14 cellular contexts compared by ENCODE assay signal in genomic region chr3:122005033-122005565, GRCh38. TPM values are rescaled to one million over a fixed set of nuclear protein-coding genes. Genes with fewer than 3 reads are reported as not detected.
DNase-seq lines count a peak whose midpoint lies in the region; ATAC-seq, FAIRE-seq and TF ChIP-seq lines count a peak whose summit lies in the region.
"Had no signal": no experiment of that assay in that cellular context is flagged by ENCODE, and none has a peak within 500 bp of the region (broad histone marks: within the 10 kb centered on the region; RNA-seq: fewer than 3 reads in every experiment).

No MANE protein-coding gene starts in this region.

- H3K4me3 ChIP-seq in GM12878 (peak overlapping the region; percentile 46; the same call in 1 of the 2 replicates), psoas muscle (no peak overlapping the region)
- H3K4me3 ChIP-seq: left ventricle myocardium inferior, Peyer's patch, right lobe of liver had no signal

- CTCF ChIA-PET in GM12878 (lab: Yijun Ruan, JAX), result interaction anchor here (0.9 to 4.6 kb wide), 13 partner anchors 8 to 253 kb away, joined by 3 to 28 read pairs (median 6); no protein-coding TSS in a partner anchor
- CTCF ChIA-PET in RWPE1 (lab: Yijun Ruan, JAX), result no interaction called here

- intact Hi-C loops in GM12878 (cut with micrococcal nuclease; ENCODE audit: unreplicated experiment), result loop anchor here (2.0 kb wide), 2 partner anchors 70 to 294 kb away; no protein-coding TSS in a partner anchor
- intact Hi-C loops in psoas muscle (cut with DNase I), result no loop called here

- WGBS in GM12878 (ENCODE audit: insufficient coverage, insufficient replicate concordance, low lambda C conversion rate, missing lambda C conversion rate), result under 1% methylated on average over 12 of the region's 13 CpGs
- 80 to 84% (median 81%) methylated on average over 13 of the region's 13 CpGs for WGBS in psoas muscle, 3 donors

- H3K27me3 ChIP-seq in GM12878 (replicated peaks in 1 of 2; ENCODE audit: control insufficient read depth in 2 of 2, insufficient read depth in 2 of 2, low read length in 1 of 2), result no peaks in the 10 kb centered on the region
- H3K27me3 ChIP-seq in psoas muscle (ENCODE audit: insufficient read depth in 3 of 3, low read length in 2 of 3), result peaks cover 0 to 1% (median 0%) of the 10 kb centered on the region in 3 donors
- H3K27me3 ChIP-seq: Peyer's patch, right lobe of liver had no signal

- SMC1A ChIA-PET in GM12878 (lab: Charles Lee; ENCODE audit: uncharacterized antibody, unreplicated experiment), result interaction anchor here (0.9 to 28.1 kb wide), 12 partner anchors 7 to 250 kb away, joined by 3 to 882 read pairs (median 8); partner anchors contain the start of genes CD86 and ILDR1

- peaks cover 58% of the 10 kb centered on the region for H3K4me1 ChIP-seq in GM12878 (ENCODE audit: control insufficient read depth, insufficient read depth, low read length)
- no peaks in the 10 kb centered on the region for H3K4me1 ChIP-seq in psoas muscle
- H3K4me1 ChIP-seq: left ventricle myocardium inferior had no signal

- FAIRE-seq in GM12878 (lab: Jason Lieb, UNC), result no peak
- FAIRE-seq: G401.6 had no signal

- DNase-seq in Daoy (ENCODE audit: low read depth) (peak; percentile 53), GM12878 (ENCODE audit: low read depth, low spot score) (peak; percentile 74), psoas muscle (no peak), G401 (ENCODE audit: low spot score) (no peak), NCI-H524 (lab: John Stamatoyannopoulos, UW) (no peak), RWPE1 (ENCODE audit: low spot score) (no peak)
- DNase-seq: IMR-90, left ventricle myocardium inferior, right lobe of liver had no signal

- no peak for TF ChIP-seq RAD21 in GM12878 (IDR thresholded peaks at IDR 0.05; ENCODE audit: insufficient read depth, low read depth, low read length)

- no TSS peak for BruUV-seq in GM12878 (replicated peaks; lab: Mats Ljungman, UMichigan)

- POLR2A ChIA-PET in GM12878 (lab: Charles Lee) (interaction anchor here (0.6 to 9.1 kb wide), 14 partner anchors 8 to 253 kb away, joined by 3 to 120 read pairs (median 8); partner anchors contain the start of gene ILDR1), RWPE1 (lab: Yijun Ruan, JAX; ENCODE audit: low non-redundant PET) (no interaction called here)

- H3K9me3 ChIP-seq in GM12878 (replicated peaks; ENCODE audit: control insufficient read depth, insufficient read depth, low read length), result no peaks in the 10 kb centered on the region
- no peaks in the 10 kb centered on the region for H3K9me3 ChIP-seq in psoas muscle
- H3K9me3 ChIP-seq: left ventricle myocardium inferior, Peyer's patch, right lobe of liver had no signal

- TF ChIP-seq CTCF in GM12878 (IDR thresholded peaks at IDR 0.05 in 2 of 3, conservative IDR thresholded peaks at IDR 0.05 in 1 of 3; ENCODE audit: control insufficient read depth in 2 of 3, extremely low read depth in 1 of 3, insufficient read depth in 1 of 3, low read depth in 3 of 3, low read length in 3 of 3), result 0 out of 6 replicates have a peak, but pooled peaks of 1 of the 3 experiments have one; percentile 3
- no peak for TF ChIP-seq CTCF in psoas muscle (IDR thresholded peaks at IDR 0.05)
- TF ChIP-seq CTCF in RWPE1 (conservative IDR thresholded peaks at IDR 0.05; ENCODE audit: low read depth), result no peak

- H3K4me2 ChIP-seq in GM12878 (ENCODE audit: control insufficient read depth, insufficient read depth), result peak overlapping the region; percentile 80

- TF ChIP-seq EP300 in GM12878 (IDR thresholded peaks at IDR 0.05; ENCODE audit: borderline replicate concordance in 1 of 2, control insufficient read depth in 1 of 2, low read depth in 2 of 2, low read length in 2 of 2), result peak; percentile 11 to 65; a peak in 3 of 4 replicates

- H3K79me2 ChIP-seq in GM12878 (ENCODE audit: control insufficient read depth, insufficient read depth, low read length), result peaks cover 21% of the 10 kb centered on the region

- H3K27ac ChIP-seq in GM12878 (ENCODE audit: control insufficient read depth, insufficient read depth) (peak overlapping the region; percentile 91), psoas muscle (no peak overlapping the region), RWPE1 (no peak overlapping the region)
- H3K27ac ChIP-seq: left ventricle myocardium inferior, right lobe of liver had no signal

- peak overlapping the region; percentile 67 for H3K9ac ChIP-seq in GM12878 (ENCODE audit: control insufficient read depth, insufficient read depth, low read length)

- H3K36me3 ChIP-seq in GM12878 (ENCODE audit: control insufficient read depth in 2 of 2, insufficient read depth in 2 of 2, low read length in 1 of 2), result peaks cover 4 to 13% of the 10 kb centered on the region in 2 experiments
- H3K36me3 ChIP-seq in psoas muscle (ENCODE audit: insufficient read depth in 1 of 2, low read depth in 1 of 2), result no peaks in the 10 kb centered on the region
- H3K36me3 ChIP-seq: left ventricle myocardium inferior, Peyer's patch, right lobe of liver had no signal

- in situ Hi-C loops in GM12878 (cut with MboI) (no loop called here), G401 (cut with HindIII; ENCODE audit: low sequenced_read_pairs) (no loop called here)

- H2AFZ ChIP-seq in GM12878 (ENCODE audit: control insufficient read depth, low read depth, low read length), result no peak overlapping the region

- no peaks in the 10 kb centered on the region for H4K20me1 ChIP-seq in GM12878 (ENCODE audit: control insufficient read depth, insufficient read depth)

- ATAC-seq in GM18873 (IDR thresholded peaks at IDR 0.05; ENCODE audit: low FRiP score, unreplicated experiment), result peak; percentile 41
- peak; percentile 30 for ATAC-seq in HG03097 (IDR thresholded peaks at IDR 0.05; ENCODE audit: low FRiP score, unreplicated experiment)
- ATAC-seq in GM12878, result peak; percentile 78
- no peak for ATAC-seq in psoas muscle

- RAD21 ChIA-PET in GM12878 (lab: Charles Lee; ENCODE audit: unreplicated experiment), result interaction anchor here (0.8 to 12.6 kb wide), 23 partner anchors 8 to 229 kb away, joined by 3 to 137 read pairs (median 7); partner anchors contain the start of genes CD86 and ILDR1

- TF ChIP-seq POLR2A in GM12878 (IDR thresholded peaks at IDR 0.05; ENCODE audit: low read depth, low read length), result 0 out of 2 replicates have a peak, but pooled peaks have one; percentile 35

TF ChIP-seq in GM12878, 131 proteins besides CTCF, POLR2A, EP300 and RAD21 (continues in another document):
- TF ChIP-seq EGR1 (IDR thresholded peaks at IDR 0.05; ENCODE audit: borderline replicate concordance in 1 of 2, low read depth in 2 of 2, low read length in 2 of 2), result peak in 1 of 2 experiments; percentile 96; a peak in 2 of 3 replicates
- 0 out of 2 replicates have a peak, but pooled peaks have one; percentile 37 for TF ChIP-seq CBFB (IDR thresholded peaks at IDR 0.05; ENCODE audit: low read depth)
- TF ChIP-seq IKZF2 (IDR thresholded peaks at IDR 0.05), result peak; percentile 90
- TF ChIP-seq SMAD5 (IDR thresholded peaks at IDR 0.05; ENCODE audit: low read depth), result no peak
- TF ChIP-seq SMAD1 (IDR thresholded peaks at IDR 0.05; ENCODE audit: low read depth, partially characterized antibody), result no peak
- no peak for TF ChIP-seq TBL1XR1 (IDR thresholded peaks at IDR 0.05; ENCODE audit: low read depth, low read length)
- no peak for TF ChIP-seq FOS (IDR thresholded peaks at IDR 0.05; ENCODE audit: borderline replicate concordance, extremely low read depth, insufficient read length)
- TF ChIP-seq ESRRA (IDR thresholded peaks at IDR 0.05; ENCODE audit: low read length), result no peak

RNA-seq across cellular contexts. Expression of gene ILDR1, which starts 16.9 kb away (rescaled TPM):
- not detected in 2 replicates for total RNA-seq in Daoy (2014; rRNA removed; shearing (Covaris generic))
- 20.8 and 24.7 TPM in 2 replicates for total RNA-seq in GM12878 (2013; cell fraction: nucleolus; rRNA removed)
- total RNA-seq in GM12878 (2014; rRNA removed), result 8.4 and 9.7 TPM in 2 replicates
- 5.1 and 5.3 TPM in 2 replicates for total RNA-seq in GM12878 (2014; rRNA removed; fragmentation: Illumina TruSeq; extraction: Trizol)
- total RNA-seq in GM12878 (2021), result 7.4 and 7.8 TPM in 2 replicates
- 2.3 TPM for polyA plus RNA-seq in GM12878 (2011; ENCODE audit: low read depth)
- 12.0 and 12.4 TPM in 2 replicates for polyA plus RNA-seq in GM12878 (2011; rRNA removed)
- polyA plus RNA-seq in GM12878 (2011; cell fraction: cytosol; rRNA removed), result 15.0 and 17.7 TPM in 2 replicates
- 12.5 and 16.8 TPM in 2 replicates for polyA plus RNA-seq in GM12878 (2011; cell fraction: nucleus; rRNA removed)
- polyA plus RNA-seq in GM12878 (2012), result 4.5 and 7.5 TPM in 2 replicates
- 5.6 and 6.2 TPM in 2 replicates for polyA plus RNA-seq in GM12878 (2014; fragmentation: Illumina TruSeq; extraction: Trizol)
- polyA plus RNA-seq in GM12878 (2014; fragmentation: Nextera tagmentation; extraction: Ambion mirVana), result 1 to 10 TPM; 1.3 to 1.8 TPM
- polyA plus RNA-seq in GM12878 (2014; rRNA removed), result 7.9 and 8.2 TPM in 2 replicates
- 1 to 10 TPM; 6.6 to 7.5 TPM for polyA plus RNA-seq in GM12878 (2016; fragmentation: Nextera tagmentation; extraction: Ambion mirVana)
- polyA minus RNA-seq in GM12878 (2011; rRNA and poly(A)+ RNA removed), result 45.2 and 60.4 TPM in 2 replicates
- polyA minus RNA-seq in GM12878 (2011; cell fraction: cytosol; rRNA and poly(A)+ RNA removed), result 9.6 and 15.1 TPM in 2 replicates
- polyA minus RNA-seq in GM12878 (2011; cell fraction: nucleus; rRNA and poly(A)+ RNA removed), result 20.7 and 37.2 TPM in 2 replicates
- not detected for total RNA-seq in psoas muscle
- polyA plus RNA-seq in psoas muscle, result not detected
- total RNA-seq in G401 (2014; rRNA removed; shearing (Covaris generic)), result not detected in 2 replicates
- total RNA-seq: IMR-90, temporal lobe had no signal
- polyA plus RNA-seq: IMR-90 had no signal

RNA-seq across cellular contexts. Expression of gene CD86, which starts 50.1 kb away (rescaled TPM):
- 0.15 and 0.29 TPM in 2 replicates for total RNA-seq in Daoy (2014; rRNA removed; shearing (Covaris generic))
- total RNA-seq in GM12878 (2013; cell fraction: nucleolus; rRNA removed), result 126 and 130 TPM in 2 replicates
- total RNA-seq in GM12878 (2014; rRNA removed) (40.9 and 50.5 TPM in 2 replicates), GM12878 (2014; rRNA removed; fragmentation: Illumina TruSeq; extraction: Trizol) (57.6 and 58.8 TPM in 2 replicates), GM12878 (2021) (41.9 and 49.8 TPM in 2 replicates), psoas muscle (1 to 10 TPM in 2 of 4 donors, under 1 TPM in 2; 0.71 to 1.4 (median 0.99) TPM)
- polyA plus RNA-seq in GM12878 (2011; ENCODE audit: low read depth), result 18.9 TPM
- polyA plus RNA-seq in GM12878 (2011; rRNA removed) (100 and 126 TPM in 2 replicates), GM12878 (2014; fragmentation: Illumina TruSeq; extraction: Trizol) (75.1 and 112 TPM in 2 replicates), GM12878 (2014; fragmentation: Nextera tagmentation; extraction: Ambion mirVana) (10 to 100 TPM; 68.0 to 79.5 TPM), GM12878 (2014; rRNA removed) (40.6 and 50.0 TPM in 2 replicates), GM12878 (2016; fragmentation: Nextera tagmentation; extraction: Ambion mirVana) (10 to 100 TPM; 48.5 to 53.5 TPM), psoas muscle (under 1 TPM; 0.16 to 0.40 (median 0.24) TPM)
- polyA plus RNA-seq in GM12878 (2011; cell fraction: cytosol; rRNA removed), result 49.2 and 59.8 TPM in 2 replicates
- polyA plus RNA-seq in GM12878 (2011; cell fraction: nucleus; rRNA removed), result 32.9 and 37.0 TPM in 2 replicates
- 18.5 and 26.0 TPM in 2 replicates for polyA plus RNA-seq in GM12878 (2012)
- polyA minus RNA-seq in GM12878 (2011; rRNA and poly(A)+ RNA removed), result 63.2 and 76.4 TPM in 2 replicates
- 14.0 and 20.2 TPM in 2 replicates for polyA minus RNA-seq in GM12878 (2011; cell fraction: cytosol; rRNA and poly(A)+ RNA removed)
- polyA minus RNA-seq in GM12878 (2011; cell fraction: nucleus; rRNA and poly(A)+ RNA removed), result 45.3 and 52.9 TPM in 2 replicates
- total RNA-seq in G401 (2014; rRNA removed; shearing (Covaris generic)), result not detected in 2 replicates
- total RNA-seq: IMR-90 had no signal
- polyA plus RNA-seq: IMR-90 had no signal

Comparison
In these comparisons a context has a peak if more than half of its experiments do, and no peak if none do; other contexts are left out.
1. DNase-seq: peak in Daoy (single experiment) and GM12878 (single experiment); none in psoas muscle (0 of 2), G401 (single experiment), NCI-H524 (0 of 2) and RWPE1 (single experiment).
2. ATAC-seq: peak in GM18873 (single experiment), HG03097 (single experiment) and GM12878 (single experiment); none in psoas muscle (0 of 4).
3. RNA of gene CD86, which starts 50.1 kb away (total RNA-seq): 40.9 to 130 TPM in GM12878; 0.71 to 1.4 TPM in psoas muscle, 0.15 to 0.29 TPM in Daoy and not detected in G401; every median in the first group is over 10 times any median in the second.